8 cellular contexts compared by ENCODE assay signal in genomic region chr16:2149630-2150417, GRCh38. TPM values are rescaled to one million over a fixed set of nuclear protein-coding genes. Genes with fewer than 3 reads are reported as not detected.
DNase-seq lines count a peak whose midpoint lies in the region; ATAC-seq and TF ChIP-seq lines count a peak whose summit lies in the region.

No MANE protein-coding gene starts in this region.

- H3K18ac ChIP-seq in mesenchymal stem cell (ENCODE audit: low read depth in 1 of 2, low read length in 2 of 2), result peak overlapping the region in 1 of 2 experiments; percentile 38

- H2BK120ac ChIP-seq in mesenchymal stem cell (ENCODE audit: low read depth, low read length), result no peak overlapping the region

- 25% methylated on average over 21 of the region's 24 CpGs for WGBS in mesenchymal stem cell

- no peak for DNase-seq in HFF-Myc (ENCODE audit: extremely low read depth, low read depth)
- DNase-seq in activated CD4-positive, alpha-beta T cell treated with anti-CD3 and anti-CD28 coated beads, Interleukin-2, amount 50 U/mL, for 48 hours, result peak; percentile 40 to 50
- DNase-seq in mesenchymal stem cell, result no peak
- no peak for DNase-seq in GOT3 (lab: John Stamatoyannopoulos, UW)
- DNase-seq in NCI-H526 (lab: John Stamatoyannopoulos, UW), result no peak

- H3K27ac ChIP-seq in C4-2B (peak overlapping the region; percentile 99), mesenchymal stem cell (ENCODE audit: low read length, poor library complexity, severe bottlenecking) (no peak overlapping the region)

- peak overlapping the region in 1 of 2 experiments; percentile 13 for H3K14ac ChIP-seq in mesenchymal stem cell (ENCODE audit: low read length in 2 of 2)

- H3K4me1 ChIP-seq in mesenchymal stem cell (ENCODE audit: control insufficient read depth, insufficient read depth, low read depth, low read length), result peaks cover 60% of the 10 kb centered on the region

- peak overlapping the region; percentile 95 for H3K9ac ChIP-seq in mesenchymal stem cell (ENCODE audit: low read length)

- peak overlapping the region; percentile 92 for H4K8ac ChIP-seq in mesenchymal stem cell (ENCODE audit: low read length)

- TF ChIP-seq CTCF in C4-2B (conservative IDR thresholded peaks at IDR 0.05) (no peak), HFF-Myc (IDR thresholded peaks at IDR 0.05; ENCODE audit: low read depth, low read length, missing control alignments) (no peak)

- H3K4me2 ChIP-seq in mesenchymal stem cell (ENCODE audit: low read length, poor library complexity, severe bottlenecking), result peak overlapping the region; percentile 52

- H2BK12ac ChIP-seq in mesenchymal stem cell (ENCODE audit: low read length in 2 of 2), result peak overlapping the region; percentile 24 to 28

- H2AFZ ChIP-seq in mesenchymal stem cell (ENCODE audit: low read depth, low read length), result no peak overlapping the region

- H2AK5ac ChIP-seq in mesenchymal stem cell (ENCODE audit: low read length, severe bottlenecking), result peak overlapping the region; percentile 45

- H3K4me3 ChIP-seq in HFF-Myc (replicated peaks; ENCODE audit: low read depth, low read length) (0 out of 2 replicates have a peak overlapping the region, but pooled peaks have one; percentile 2), mesenchymal stem cell (ENCODE audit: insufficient read depth in 1 of 2, low read depth in 1 of 2, low read length in 2 of 2) (peak overlapping the region in 1 of 2 experiments; percentile 65)

- no peak overlapping the region for H2BK15ac ChIP-seq in mesenchymal stem cell (ENCODE audit: low read depth, poor library complexity, severe bottlenecking)

- no peaks in the 10 kb centered on the region for H3K27me3 ChIP-seq in mesenchymal stem cell (ENCODE audit: control insufficient read depth in 1 of 2, insufficient read depth in 1 of 2, low read length in 2 of 2)

- H2BK5ac ChIP-seq in mesenchymal stem cell (ENCODE audit: low read depth, low read length, poor library complexity, severe bottlenecking), result no peak overlapping the region

- H3K23ac ChIP-seq in mesenchymal stem cell (ENCODE audit: low read length in 2 of 2), result peak overlapping the region in 1 of 2 experiments; percentile 11

- peak overlapping the region in 1 of 2 experiments; percentile 78 for H3K4ac ChIP-seq in mesenchymal stem cell (ENCODE audit: low read depth in 1 of 2, low read length in 2 of 2)

- peaks cover 2% of the 10 kb centered on the region for H3K79me1 ChIP-seq in mesenchymal stem cell (replicated peaks; ENCODE audit: low read length, poor library complexity, severe bottlenecking)

- H3K9me3 ChIP-seq in mesenchymal stem cell (ENCODE audit: control insufficient read depth, low read length), result no peaks in the 10 kb centered on the region

- H4K91ac ChIP-seq in mesenchymal stem cell (ENCODE audit: low read length), result peak overlapping the region; percentile 78

- ATAC-seq in HG03460 (IDR thresholded peaks at IDR 0.05; ENCODE audit: unreplicated experiment), result no peak
- no peak for ATAC-seq in HG03565 (IDR thresholded peaks at IDR 0.05; ENCODE audit: unreplicated experiment)

- peaks cover 24 to 41% of the 10 kb centered on the region in 2 experiments for H3K36me3 ChIP-seq in mesenchymal stem cell (ENCODE audit: control insufficient read depth in 1 of 2, insufficient read depth in 2 of 2, low read depth in 1 of 2, low read length in 2 of 2)

RNA-seq across cellular contexts. Expression of gene RAB26, which starts 1.4 kb away (rescaled TPM):
- polyA plus RNA-seq in mesenchymal stem cell (2013, experiment 1 of 2), result 4.7 TPM
- polyA plus RNA-seq in mesenchymal stem cell (2013, experiment 2 of 2), result 4.4 TPM

RNA-seq across cellular contexts. Expression of gene TRAF7, which starts 5.8 kb away (rescaled TPM):
- polyA plus RNA-seq in mesenchymal stem cell (2013, experiment 1 of 2), result 107 TPM
- 101 TPM for polyA plus RNA-seq in mesenchymal stem cell (2013, experiment 2 of 2)

RNA-seq across cellular contexts. Expression of gene PKD1, which starts 14.1 kb away (rescaled TPM):
- 32.8 TPM for polyA plus RNA-seq in mesenchymal stem cell (2013, experiment 1 of 2)
- polyA plus RNA-seq in mesenchymal stem cell (2013, experiment 2 of 2), result 28.4 TPM

RNA-seq across cellular contexts. Expression of gene CASKIN1, which starts 46.6 kb away (rescaled TPM):
- 0.12 TPM for polyA plus RNA-seq in mesenchymal stem cell (2013, experiment 1 of 2)
- 0.08 TPM for polyA plus RNA-seq in mesenchymal stem cell (2013, experiment 2 of 2)

RNA-seq across cellular contexts. Expression of gene MLST8, which starts 55.4 kb away (rescaled TPM):
- 45.9 TPM for polyA plus RNA-seq in mesenchymal stem cell (2013, experiment 1 of 2)
- 45.0 TPM for polyA plus RNA-seq in mesenchymal stem cell (2013, experiment 2 of 2)

Comparison
In these comparisons a context has a peak if more than half of its experiments do, and no peak if none do; other contexts are left out.
1. DNase-seq: peak in activated CD4-positive, alpha-beta T cell treated with anti-CD3 and anti-CD28 coated beads, Interleukin-2, amount 50 U/mL, for 48 hours (2 of 2); none in HFF-Myc (single experiment), mesenchymal stem cell (single experiment), GOT3 (single experiment) and NCI-H526 (0 of 2).